Comparison of ENCODE assay signal across 14 cellular contexts in genomic region chr18:7980136-7980535, GRCh38.
DNase-seq lines count a peak whose midpoint lies in the region; ATAC-seq, FAIRE-seq and TF ChIP-seq lines count a peak whose summit lies in the region.
"Had no signal": no experiment of that assay in that cellular context is flagged by ENCODE, and none has a peak within 500 bp of the region (broad histone marks: within the 10 kb centered on the region; RNA-seq: fewer than 3 reads in every experiment).

No MANE protein-coding gene starts in this region.

- H3K9me3 ChIP-seq in heart right ventricle: no peaks in the 10 kb centered on the region
- no peaks in the 10 kb centered on the region for H3K9me3 ChIP-seq in kidney (ENCODE audit: control insufficient read depth in 1 of 2, low read length in 2 of 2)
- H3K9me3 ChIP-seq: MG63 had no signal

- H3K36me3 ChIP-seq in heart right ventricle: peaks cover 0 to 5% (median 0%) of the 10 kb centered on the region in 9 donors
- H3K36me3 ChIP-seq in kidney (ENCODE audit: control insufficient read depth in 1 of 2, insufficient read depth in 2 of 2, low read length in 2 of 2): no peaks in the 10 kb centered on the region
- H3K36me3 ChIP-seq: MG63 had no signal

- H3K4me1 Mint-ChIP-seq in HFFc6 (ENCODE audit: low read depth): peaks cover 22% of the 10 kb centered on the region
- H3K4me1 Mint-ChIP-seq in WTC11: peaks cover 4% of the 10 kb centered on the region; the same call in 1 of the 2 replicates

- H3K27ac Mint-ChIP-seq in HFFc6 (no peak overlapping the region), WTC11 (peak overlapping the region; percentile 20; the same call in 1 of the 2 replicates)
- H3K27ac Mint-ChIP-seq: dendritic cell treated with granulocyte-macrophage colony-stimulating factor and Interleukin-4, amounts not matched to agents 40 ng/mL and 50 ng/mL, for 4 days had no signal

- POLR2A ChIA-PET in WTC11 (lab: Charles Lee): no interaction called here

- H3K27me3 ChIP-seq in heart right ventricle: no peaks in the 10 kb centered on the region
- H3K27me3 ChIP-seq: MG63 had no signal

- H3K4me3 Mint-ChIP-seq in HFFc6 (no peak overlapping the region), WTC11 (no peak overlapping the region)
- H3K4me3 Mint-ChIP-seq: dendritic cell treated with granulocyte-macrophage colony-stimulating factor and Interleukin-4, amounts not matched to agents 40 ng/mL and 50 ng/mL, for 4 days had no signal

- intact Hi-C loops in heart right ventricle (cut with DNase I): loop anchor here in 1 of 10 donors (10.0 kb wide), 1 partner anchor 185 kb away; no protein-coding TSS in a partner anchor
- intact Hi-C loops in kidney (cut with DNase I): no loop called here

- H3K36me3 Mint-ChIP-seq in HFFc6 (ENCODE audit: low read depth) (peaks cover 8% of the 10 kb centered on the region), WTC11 (no peaks in the 10 kb centered on the region)

- H3K9me3 Mint-ChIP-seq in HFFc6 (no peaks in the 10 kb centered on the region), WTC11 (no peaks in the 10 kb centered on the region)
- H3K9me3 Mint-ChIP-seq: dendritic cell treated with granulocyte-macrophage colony-stimulating factor and Interleukin-4, amounts not matched to agents 40 ng/mL and 50 ng/mL, for 4 days had no signal

- H3K27ac ChIP-seq in heart right ventricle (no peak overlapping the region), kidney (ENCODE audit: low read depth in 2 of 2, low read length in 2 of 2) (no peak overlapping the region)
- H3K27ac ChIP-seq: VCaP had no signal

- ATAC-seq in WTC11: peak; percentile 85
- ATAC-seq in left lobe of liver: peak; percentile 54
- no peak for ATAC-seq in heart right ventricle
- ATAC-seq: sciatic nerve had no signal

- DNase-seq in DMS53 (lab: John Stamatoyannopoulos, UW) (peak; percentile 69), HFFc6 (no peak), WTC11 (ENCODE audit: low spot score) (peak; percentile 31), left lobe of liver (ENCODE audit: low spot score) (no peak), heart right ventricle (no peak), cerebellar nuclear complex (lab: John Stamatoyannopoulos, UW) (no peak), kidney (no peak)
- no peak for DNase-seq in NK-92 treated with Interleukin-12 subunit alpha and Interleukin-12 subunit beta, amount 100 ng/mL, for 24 hours (lab: John Stamatoyannopoulos, UW)
- DNase-seq: NCI-H446 treated with DMSO at 0.1 percent for 48 hours, Right ventricle myocardium superior had no signal

- WGBS in heart right ventricle, 2 donors: 96 to 98% methylated on average over 3 of the region's 3 CpGs

- H3K4me1 ChIP-seq in heart right ventricle (peaks cover 0 to 46% (median 15%) of the 10 kb centered on the region in 9 donors), kidney (ENCODE audit: control insufficient read depth in 1 of 2, insufficient read depth in 1 of 2, low read depth in 1 of 2, low read length in 2 of 2) (no peaks in the 10 kb centered on the region)

- no peak overlapping the region for H3K9ac ChIP-seq in kidney (ENCODE audit: low read length in 2 of 2)

- CTCF ChIA-PET in WTC11 (lab: Charles Lee): no interaction called here

- no peaks in the 10 kb centered on the region for H3K27me3 Mint-ChIP-seq in HFFc6 (ENCODE audit: insufficient read depth)
- no peaks in the 10 kb centered on the region for H3K27me3 Mint-ChIP-seq in WTC11 (ENCODE audit: low read depth)
- H3K27me3 Mint-ChIP-seq: dendritic cell treated with granulocyte-macrophage colony-stimulating factor and Interleukin-4, amounts not matched to agents 40 ng/mL and 50 ng/mL, for 4 days had no signal

- peak; percentile 26; the same call in 1 of the 2 replicates for TF ChIP-seq CTCF in HFFc6 (IDR thresholded peaks at IDR 0.05)
- TF ChIP-seq CTCF in WTC11 (IDR thresholded peaks at IDR 0.05): peak; percentile 49; the same call in 1 of the 2 replicates
- TF ChIP-seq CTCF in heart right ventricle (IDR thresholded peaks at IDR 0.05): peak in 2 of 9 donors; percentile 5 to 16
- no peak for TF ChIP-seq CTCF in kidney (IDR thresholded peaks at IDR 0.05; ENCODE audit: borderline replicate concordance, extremely low read depth, insufficient read depth)

- H3K4me3 ChIP-seq in heart right ventricle (no peak overlapping the region), kidney (ENCODE audit: low read length in 2 of 2) (no peak overlapping the region)
- H3K4me3 ChIP-seq: MG63 had no signal

- no peak for FAIRE-seq in kidney (lab: Jason Lieb, UNC)

TF ChIP-seq in WTC11, 78 proteins besides CTCF, POLR2A, EP300 and RAD21 (continues in another document):
- TF ChIP-seq SOX15 (CRISPR knock-in tag; IDR thresholded peaks at IDR 0.05) (no peak), ARID4B (CRISPR knock-in tag; IDR thresholded peaks at IDR 0.05; ENCODE audit: borderline replicate concordance) (no peak), FOXK1 (CRISPR knock-in tag; IDR thresholded peaks at IDR 0.05) (no peak), PRDM15 (CRISPR knock-in tag; IDR thresholded peaks at IDR 0.05) (no peak), CREB1 (CRISPR knock-in tag; IDR thresholded peaks at IDR 0.05) (no peak), ZSCAN18 (CRISPR knock-in tag; IDR thresholded peaks at IDR 0.05) (no peak), TP53 (CRISPR knock-in tag; IDR thresholded peaks at IDR 0.05) (no peak), ZNF232 (CRISPR knock-in tag; IDR thresholded peaks at IDR 0.05) (no peak), ZNF317 (CRISPR knock-in tag; IDR thresholded peaks at IDR 0.05; ENCODE audit: borderline replicate concordance, low read depth) (no peak), GABPB1 (CRISPR knock-in tag; IDR thresholded peaks at IDR 0.05) (no peak), RORB (CRISPR knock-in tag; IDR thresholded peaks at IDR 0.05) (no peak)

Comparison
In these comparisons a context has a peak if more than half of its experiments do, and no peak if none do; other contexts are left out.
1. DNase-seq: peak in DMS53 (single experiment) and WTC11 (single experiment); none in HFFc6 (single experiment), left lobe of liver (single experiment), heart right ventricle (0 of 2), NK-92 treated with Interleukin-12 subunit alpha and Interleukin-12 subunit beta, amount 100 ng/mL, for 24 hours (single experiment), cerebellar nuclear complex (0 of 2) and kidney (single experiment).
2. ATAC-seq: peak in WTC11 (single experiment) and left lobe of liver (single experiment); none in heart right ventricle (0 of 8).